ENCODE assay signal across 18 cellular contexts in genomic region chr3:47669026-47669749, GRCh38.
DNase-seq lines count a peak whose midpoint lies in the region; ATAC-seq, FAIRE-seq and TF ChIP-seq lines count a peak whose summit lies in the region.
"Had no signal": no experiment of that assay in that cellular context is flagged by ENCODE, and none has a peak within 500 bp of the region (broad histone marks: within the 10 kb centered on the region; RNA-seq: fewer than 3 reads in every experiment).

No MANE protein-coding gene starts in this region.

- no peak overlapping the region for H2BK15ac ChIP-seq in H9 (ENCODE audit: low read depth, low read length)

- ATAC-seq in A549 = no peak
- peak; percentile 49 for ATAC-seq in activated T-helper 17 cell treated with anti-CD3 and anti-CD28 coated beads, Interleukin-2, amount 50 U/mL, for 72 hours (replicated peaks)
- no peak for ATAC-seq in GM19455 (IDR thresholded peaks at IDR 0.05; ENCODE audit: unreplicated experiment)
- no peak for ATAC-seq in HG02981 (IDR thresholded peaks at IDR 0.05; ENCODE audit: unreplicated experiment)
- no peak for ATAC-seq in GM21737 (IDR thresholded peaks at IDR 0.05; ENCODE audit: unreplicated experiment)

- no peak overlapping the region for H3K4me3 Mint-ChIP-seq in activated T-helper 17 cell treated with anti-CD3 and anti-CD28 coated beads, Interleukin-2, amount 50 U/mL, for 72 hours
- H3K4me3 Mint-ChIP-seq in H9 = no peak overlapping the region

- H3K9me3 ChIP-seq in A549 = no peaks in the 10 kb centered on the region
- H3K9me3 ChIP-seq in H9 (ENCODE audit: control insufficient read depth, low read depth, low read length) = no peaks in the 10 kb centered on the region

- H3K18ac ChIP-seq in H9 (ENCODE audit: insufficient read length, low read depth, low read length) = no peak overlapping the region

- H4K91ac ChIP-seq in H9 (ENCODE audit: insufficient read length, low read depth, low read length) = no peak overlapping the region

- TF ChIP-seq EP300 in A549 (IDR thresholded peaks at IDR 0.05) = no peak

- H2BK120ac ChIP-seq in H9 (ENCODE audit: low read depth, low read length, poor library complexity, severe bottlenecking) = no peak overlapping the region

- no peak overlapping the region for H3K56ac ChIP-seq in H9 (ENCODE audit: insufficient read length, low read depth, low read length)

- no peaks in the 10 kb centered on the region for H3K27me3 ChIP-seq in H9 (ENCODE audit: insufficient read depth, low read length)
- H3K27me3 ChIP-seq: cardiac muscle cell had no signal

- no peak overlapping the region for H4K5ac ChIP-seq in H9 (ENCODE audit: insufficient read length, low read depth, low read length)

- H3K14ac ChIP-seq in H9 (ENCODE audit: insufficient read depth, low read length) = no peak overlapping the region

- H3K4me1 ChIP-seq in A549 (peaks cover 16% of the 10 kb centered on the region), H9 (ENCODE audit: insufficient read depth, low read length) (no peaks in the 10 kb centered on the region)
- H3K4me1 ChIP-seq: parathyroid adenoma had no signal

- H3K9ac ChIP-seq in H9 (ENCODE audit: extremely low read depth, insufficient read length, low read length) = no peak overlapping the region
- H3K9ac ChIP-seq: parathyroid adenoma had no signal

- H4K20me1 ChIP-seq in H9 (ENCODE audit: control insufficient read depth, insufficient read depth, insufficient read length) = no peaks in the 10 kb centered on the region

- no peak overlapping the region for H4K8ac ChIP-seq in H9 (replicated peaks; ENCODE audit: insufficient read length, low read depth, low read length)

- H3K4me1 Mint-ChIP-seq in activated T-helper 17 cell treated with anti-CD3 and anti-CD28 coated beads, Interleukin-2, amount 50 U/mL, for 72 hours = peaks cover 5% of the 10 kb centered on the region
- H3K4me1 Mint-ChIP-seq in H9 = no peaks in the 10 kb centered on the region

- no peaks in the 10 kb centered on the region for H3K79me1 ChIP-seq in H9 (ENCODE audit: insufficient read depth, low read depth, low read length, poor library complexity, severe bottlenecking)

- H3K27me3 Mint-ChIP-seq in activated T-helper 17 cell treated with anti-CD3 and anti-CD28 coated beads, Interleukin-2, amount 50 U/mL, for 72 hours = no peaks in the 10 kb centered on the region
- H3K27me3 Mint-ChIP-seq in H9 (ENCODE audit: low read depth) = no peaks in the 10 kb centered on the region

- DNase-seq in A549 (ENCODE audit: low read depth in 1 of 2, low spot score in 1 of 2) (no peak), ELR (ENCODE audit: low read depth) (peak; percentile 74), fibroblast of peridontal ligament (ENCODE audit: extremely low read depth) (peak; percentile 39), H9 (no peak)
- DNase-seq: activated CD4-positive, alpha-beta T cell treated with anti-CD3 and anti-CD28 coated beads, Interleukin-2, amount 50 U/mL, for 1 hour; Kasumi-1; kidney; NCI-H2081; NCI-H774; substantia nigra had no signal

- WGBS in A549 (ENCODE audit: missing lambda C conversion rate) = 45% methylated on average over 3 of the region's 3 CpGs
- WGBS in H9 (ENCODE audit: extremely low coverage, insufficient read length, low lambda C conversion rate) = no CpG with 5 or more reads among the region's 3 CpGs

- H3K27ac ChIP-seq in A549 (no peak overlapping the region), H9 (ENCODE audit: insufficient read length, low read depth, low read length) (no peak overlapping the region)
- H3K27ac ChIP-seq: cardiac muscle cell, HL-60, parathyroid adenoma had no signal

- H2AK5ac ChIP-seq in H9 (ENCODE audit: insufficient read length, low read length) = no peak overlapping the region

- POLR2A ChIA-PET in A549 (lab: Yijun Ruan, JAX) = no interaction called here

- no peak overlapping the region for H3K4me3 ChIP-seq in A549
- H3K4me3 ChIP-seq: cardiac muscle cell had no signal

- FAIRE-seq in A549 (lab: Jason Lieb, UNC) = no peak
- FAIRE-seq: kidney had no signal

- no peak overlapping the region for H3K27ac Mint-ChIP-seq in activated T-helper 17 cell treated with anti-CD3 and anti-CD28 coated beads, Interleukin-2, amount 50 U/mL, for 72 hours
- H3K27ac Mint-ChIP-seq in H9 = no peak overlapping the region
- H3K27ac Mint-ChIP-seq: activated T-helper 2 cell treated with anti-CD3 and anti-CD28 coated beads, Interferon-gamma antibody, Interleukin-2, Interleukin-4, amounts not matched to agents 10 μg/mL and 5 μg/mL and 100 μg/mL, durations not matched to agents 14 hours and 24 hours and 36 hours had no signal

- H2BK20ac ChIP-seq in H9 (ENCODE audit: low read depth, low read length, poor library complexity, severe bottlenecking) = no peak overlapping the region

- H2BK12ac ChIP-seq in H9 (ENCODE audit: insufficient read length, low read depth, low read length) = no peak overlapping the region

- H2AFZ ChIP-seq in H9 (ENCODE audit: low read length) = no peak overlapping the region
- H2AFZ ChIP-seq: parathyroid adenoma had no signal

- peaks cover 82% of the 10 kb centered on the region for H3K36me3 Mint-ChIP-seq in activated T-helper 17 cell treated with anti-CD3 and anti-CD28 coated beads, Interleukin-2, amount 50 U/mL, for 72 hours (ENCODE audit: low read depth)
- H3K36me3 Mint-ChIP-seq in H9 (ENCODE audit: insufficient read depth in 1 of 3, low read depth in 3 of 3) = peaks cover 33 to 76% (median 58%) of the 10 kb centered on the region in 3 experiments

- H3K9me3 Mint-ChIP-seq in activated T-helper 17 cell treated with anti-CD3 and anti-CD28 coated beads, Interleukin-2, amount 50 U/mL, for 72 hours = no peaks in the 10 kb centered on the region
- no peaks in the 10 kb centered on the region for H3K9me3 Mint-ChIP-seq in H9
- H3K9me3 Mint-ChIP-seq: activated T-helper 2 cell treated with anti-CD3 and anti-CD28 coated beads, Interferon-gamma antibody, Interleukin-2, Interleukin-4, amounts not matched to agents 10 μg/mL and 5 μg/mL and 100 μg/mL, durations not matched to agents 14 hours and 24 hours and 36 hours had no signal

- no peak for TF ChIP-seq POLR2A in A549 (IDR thresholded peaks at IDR 0.05; ENCODE audit: low read length)

- no peak overlapping the region for H3K4ac ChIP-seq in H9 (ENCODE audit: low read depth, low read length)

- TF ChIP-seq CTCF in A549 (IDR thresholded peaks at IDR 0.05) (no peak), H9 (conservative IDR thresholded peaks at IDR 0.05) (no peak)

- H3K4me2 ChIP-seq in A549 = peak overlapping the region; percentile 41; the same call in 2 of the 3 replicates
- no peak overlapping the region for H3K4me2 ChIP-seq in H9 (ENCODE audit: insufficient read depth, insufficient read length, low read length)

- H3K23ac ChIP-seq in H9 (ENCODE audit: insufficient read length, low read depth, low read length) = no peak overlapping the region

- H3K23me2 ChIP-seq in H9 (ENCODE audit: insufficient read length, low read depth, low read length, poor library complexity, severe bottlenecking) = no peaks in the 10 kb centered on the region

- no peak overlapping the region for H3T11ph ChIP-seq in H9 (ENCODE audit: low read length)

- CTCF ChIA-PET in A549 (lab: Yijun Ruan, JAX) = interaction anchor here (0.6 to 1.0 kb wide), 2 partner anchors 45 to 151 kb away, joined by 3 read pairs; no protein-coding TSS in a partner anchor

- no peak for TF ChIP-seq RAD21 in A549 (conservative IDR thresholded peaks at IDR 0.05 in 1 of 2, IDR thresholded peaks at IDR 0.05 in 1 of 2)

- H3K79me2 ChIP-seq in H9 (ENCODE audit: insufficient read depth, low read length) = no peaks in the 10 kb centered on the region
- H3K79me2 ChIP-seq: parathyroid adenoma had no signal

- no peak overlapping the region for H2BK5ac ChIP-seq in H9 (ENCODE audit: insufficient read length, low read length)

TF ChIP-seq in A549, 52 proteins besides CTCF, POLR2A, EP300 and RAD21:
- TF ChIP-seq TFCP2L1 (CRISPR knock-in tag; IDR thresholded peaks at IDR 0.05) = no peak
- TF ChIP-seq CEBPB (IDR thresholded peaks at IDR 0.05) = peak in 1 of 2 experiments; percentile 33; a peak in 1 of 4 replicates
TF ChIP-seq in A549: peak in this region for 1.

Comparison
In these comparisons a context has a peak if more than half of its experiments do, and no peak if none do; other contexts are left out.
1. DNase-seq: peak in ELR (single experiment) and fibroblast of peridontal ligament (single experiment); none in A549 (0 of 2) and H9 (single experiment).